24 cellular contexts compared by ENCODE assay signal in the genomic region with DNA sequence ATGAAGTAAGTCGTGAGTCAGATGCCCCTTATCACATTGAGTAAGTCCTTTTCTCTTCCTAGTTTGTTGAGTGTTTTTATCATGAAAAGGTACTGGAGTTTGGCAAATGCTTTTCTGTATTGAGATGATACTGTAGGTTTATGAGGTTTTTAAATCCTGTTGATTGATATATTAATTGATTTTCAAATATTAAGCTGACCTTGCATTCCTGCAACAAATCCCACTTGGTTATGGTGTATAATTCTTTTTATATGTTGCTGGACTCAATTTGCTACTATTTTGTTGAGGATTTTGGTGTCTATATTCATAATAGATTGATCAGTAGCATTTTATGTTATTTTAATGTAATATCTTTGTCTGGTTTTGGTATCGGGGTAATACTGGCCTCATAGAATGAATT.
DNase-seq lines count a peak whose midpoint lies in the region; ATAC-seq, FAIRE-seq and TF ChIP-seq lines count a peak whose summit lies in the region.
"Had no signal": no experiment of that assay in that cellular context is flagged by ENCODE, and none has a peak within 500 bp of the region (broad histone marks: within the 10 kb centered on the region; RNA-seq: fewer than 3 reads in every experiment).

No MANE protein-coding gene starts in this region.

- TF ChIP-seq CTCF in HepG2 (CRISPR knock-in tag; IDR thresholded peaks at IDR 0.05), result no peak
- no peak for TF ChIP-seq CTCF in right lobe of liver (IDR thresholded peaks at IDR 0.05)
- TF ChIP-seq CTCF in K562 (IDR thresholded peaks at IDR 0.05 in 2 of 3, conservative IDR thresholded peaks at IDR 0.05 in 1 of 3; ENCODE audit: insufficient read depth in 2 of 3, low read depth in 1 of 3, low read length in 3 of 3), result no peak

- FAIRE-seq in HepG2 (lab: Jason Lieb, UNC) (no peak), K562 (lab: Jason Lieb, UNC) (no peak)
- FAIRE-seq: GM12878, GM12892, GM18507 had no signal

- H3K36me3 ChIP-seq in HepG2 (replicated peaks in 1 of 2; ENCODE audit: control insufficient read depth in 1 of 2, insufficient read depth in 2 of 2, low read length in 2 of 2) (no peaks in the 10 kb centered on the region), right lobe of liver (no peaks in the 10 kb centered on the region), K562 (ENCODE audit: control insufficient read depth, insufficient read depth, low read length) (no peaks in the 10 kb centered on the region)
- H3K36me3 ChIP-seq: BE2C, BLaER1 had no signal

- H3K79me2 ChIP-seq in HepG2 (ENCODE audit: insufficient read depth, low read length) (no peaks in the 10 kb centered on the region), K562 (ENCODE audit: control insufficient read depth, insufficient read depth, low read length) (no peaks in the 10 kb centered on the region)

- no peak for ATAC-seq in HepG2
- ATAC-seq in right lobe of liver, result no peak
- ATAC-seq in K562, result no peak
- ATAC-seq: GM12878 had no signal

- CTCF ChIA-PET in HepG2 (lab: Yijun Ruan, JAX; ENCODE audit: low intra/inter-chr PET ratio, low total read pairs) (no interaction called here), K562 (lab: Yijun Ruan, JAX; ENCODE audit: low intra/inter-chr PET ratio) (no interaction called here)

- H3K4me1 ChIP-seq in HepG2 (ENCODE audit: insufficient read depth, low read length) (no peaks in the 10 kb centered on the region), right lobe of liver (no peaks in the 10 kb centered on the region), K562 (replicated peaks in 1 of 2; ENCODE audit: control insufficient read depth in 2 of 2, insufficient read depth in 2 of 2, low read length in 2 of 2) (no peaks in the 10 kb centered on the region)
- H3K4me1 ChIP-seq: BE2C, BLaER1 had no signal

- DNase-seq in HepG2 (ENCODE audit: low spot score), result no peak
- no peak for DNase-seq in right lobe of liver
- DNase-seq in K562 (ENCODE audit: extremely low read depth in 1 of 4, low spot score in 3 of 4), result no peak
- no peak for DNase-seq in stimulated activated CD4-positive, alpha-beta T cell treated with anti-CD3 and anti-CD28 coated beads, Interleukin-2, amount 100 ng/mL, for 48 hours
- no peak for DNase-seq in HK-2 (ENCODE audit: unreplicated experiment)
- DNase-seq: ACHN; BE2C; C1 segment of cervical spinal cord; CD4-positive, alpha-beta memory T cell; CD4-positive, CD25-positive, alpha-beta regulatory T cell; CD8-positive, alpha-beta memory T cell; COR-L47; DMS 273 treated with DMSO at 0.1 percent for 48 hours; DMS153; DMS53; DMS79; DND-41; EL; GDM1 had no signal

- WGBS in HepG2 (ENCODE audit: low lambda C conversion rate), result 20% methylated on average over 2 of the region's 2 CpGs
- WGBS in right lobe of liver (ENCODE audit: insufficient coverage, low coverage, low lambda C conversion rate, missing lambda C conversion rate), result 55% methylated on average over 2 of the region's 2 CpGs
- WGBS in K562 (ENCODE audit: insufficient coverage, low coverage, missing lambda C conversion rate), result 0% methylated on average over 2 of the region's 2 CpGs

- TF ChIP-seq POLR2A in HepG2 (IDR thresholded peaks at IDR 0.05; ENCODE audit: insufficient read depth in 1 of 2, low read depth in 2 of 2, low read length in 2 of 2) (no peak), right lobe of liver (IDR thresholded peaks at IDR 0.05) (no peak), K562 (conservative IDR thresholded peaks at IDR 0.05) (no peak)

- TF ChIP-seq EP300 in HepG2 (IDR thresholded peaks at IDR 0.05; ENCODE audit: low read depth in 2 of 2, low read length in 2 of 2), result no peak
- no peak for TF ChIP-seq EP300 in HepG2 (CRISPR knock-in tag; IDR thresholded peaks at IDR 0.05; ENCODE audit: borderline replicate concordance)
- no peak for TF ChIP-seq EP300 in K562 (IDR thresholded peaks at IDR 0.05; ENCODE audit: low read length)

- in situ Hi-C loops in HepG2 (cut with HindIII; ENCODE audit: extremely low pct_ligation_motif_present, low pct_unique_long_range_greater_than_20kb) (no loop called here), K562 (cut with MboI) (no loop called here)

- H4K20me1 ChIP-seq in HepG2 (ENCODE audit: insufficient read depth, low read length), result no peaks in the 10 kb centered on the region; the same call in 1 of the 2 replicates
- no peaks in the 10 kb centered on the region for H4K20me1 ChIP-seq in K562 (replicated peaks; ENCODE audit: control insufficient read depth, insufficient read depth, low read length)
- H4K20me1 ChIP-seq: BLaER1 had no signal

- H3K27me3 ChIP-seq in HepG2 (ENCODE audit: control insufficient read depth in 1 of 2, insufficient read depth in 2 of 2, low read length in 2 of 2), result no peaks in the 10 kb centered on the region
- no peaks in the 10 kb centered on the region for H3K27me3 ChIP-seq in right lobe of liver
- H3K27me3 ChIP-seq in K562 (ENCODE audit: control insufficient read depth in 2 of 2, insufficient read depth in 2 of 2, low read length in 2 of 2), result no peaks in the 10 kb centered on the region
- H3K27me3 ChIP-seq: BE2C, BLaER1 had no signal

- intact Hi-C loops in HepG2 (cut with micrococcal nuclease; ENCODE audit: unreplicated experiment), result no loop called here
- intact Hi-C loops in right lobe of liver (cut with DNase I), result no loop called here
- intact Hi-C loops in K562 (cut with micrococcal nuclease), result no loop called here

- POLR2A ChIA-PET in HepG2 (lab: Yijun Ruan, JAX), result no interaction called here
- POLR2A ChIA-PET in K562 (lab: Yijun Ruan, JAX), result no interaction called here

- H3K27ac ChIP-seq in HepG2 (ENCODE audit: extremely low read length, insufficient read depth, low read length) (no peak overlapping the region), right lobe of liver (no peak overlapping the region), K562 (ENCODE audit: extremely low read depth, low read depth, low read length) (no peak overlapping the region)
- H3K27ac ChIP-seq: 22Rv1, BLaER1 had no signal

- no peak for TF ChIP-seq RAD21 in HepG2 (CRISPR knock-in tag; IDR thresholded peaks at IDR 0.05)
- no peak for TF ChIP-seq RAD21 in K562 (CRISPR knock-in tag; conservative IDR thresholded peaks at IDR 0.05 in 1 of 2, IDR thresholded peaks at IDR 0.05 in 1 of 2)

- H3K9me3 ChIP-seq in HepG2 (ENCODE audit: low read length) (no peaks in the 10 kb centered on the region), right lobe of liver (no peaks in the 10 kb centered on the region), K562 (replicated peaks; ENCODE audit: control insufficient read depth, insufficient read depth, low read depth, low read length) (no peaks in the 10 kb centered on the region)
- H3K9me3 ChIP-seq: BE2C, BLaER1 had no signal

- BruUV-seq in HepG2 (replicated peaks; lab: Mats Ljungman, UMichigan) (no TSS peak), K562 (replicated peaks; lab: Mats Ljungman, UMichigan) (no TSS peak)

- H3K4me3 ChIP-seq in HepG2 (replicated peaks in 1 of 3; ENCODE audit: insufficient read depth in 1 of 3, low read depth in 2 of 3, low read length in 3 of 3) (no peak overlapping the region), right lobe of liver (no peak overlapping the region), K562 (no peak overlapping the region)
- H3K4me3 ChIP-seq: BLaER1, GM12878 had no signal

- H2AFZ ChIP-seq in HepG2 (ENCODE audit: low read length) (no peak overlapping the region), K562 (ENCODE audit: low read depth, low read length) (no peak overlapping the region)

- H3K9ac ChIP-seq in HepG2 (ENCODE audit: insufficient read depth, low read depth, low read length) (no peak overlapping the region), K562 (ENCODE audit: insufficient read depth in 1 of 2, low read depth in 2 of 2, low read length in 2 of 2) (no peak overlapping the region)
- H3K9ac ChIP-seq: BLaER1 had no signal

- no peaks in the 10 kb centered on the region for H3K9me1 ChIP-seq in K562 (ENCODE audit: control insufficient read depth, insufficient read depth, low read length)

- no peak overlapping the region for H3K4me2 ChIP-seq in HepG2 (ENCODE audit: low read depth, low read length)
- H3K4me2 ChIP-seq in K562 (ENCODE audit: insufficient read depth, low read length), result no peak overlapping the region
- H3K4me2 ChIP-seq: BLaER1 had no signal

TF ChIP-seq in HepG2, 621 proteins besides CTCF, POLR2A, EP300 and RAD21 (continues in another document):
- TF ChIP-seq MAFK (conservative IDR thresholded peaks at IDR 0.05 in 1 of 2, IDR thresholded peaks at IDR 0.05 in 1 of 2; ENCODE audit: low read length in 2 of 2) (peak; percentile 65 to 81; a peak in 3 of 4 replicates), MAFF (IDR thresholded peaks at IDR 0.05; ENCODE audit: low read depth, low read length) (peak; percentile 67), TOPORS (CRISPR knock-in tag; IDR thresholded peaks at IDR 0.05) (no peak)

TF ChIP-seq in K562, 482 proteins besides CTCF, POLR2A, EP300 and RAD21:
- no peak for TF ChIP-seq MCM3 (IDR thresholded peaks at IDR 0.05)
- no peak for TF ChIP-seq CEBPB (tag; IDR thresholded peaks at IDR 0.05)
- TF ChIP-seq ETV1 (tag; conservative IDR thresholded peaks at IDR 0.05; ENCODE audit: low read depth), result no peak
- TF ChIP-seq NR4A1 (CRISPR knock-in tag; IDR thresholded peaks at IDR 0.05), result no peak
- no peak for TF ChIP-seq NR4A1 (tag; IDR thresholded peaks at IDR 0.05)
- no peak for TF ChIP-seq NONO (IDR thresholded peaks at IDR 0.05; ENCODE audit: low read depth in 2 of 2, low read length in 1 of 2)
- 0 out of 2 replicates have a peak, but pooled peaks have one; percentile 7 for TF ChIP-seq MAFK (IDR thresholded peaks at IDR 0.05; ENCODE audit: low read length)
- TF ChIP-seq, protein P1, sequence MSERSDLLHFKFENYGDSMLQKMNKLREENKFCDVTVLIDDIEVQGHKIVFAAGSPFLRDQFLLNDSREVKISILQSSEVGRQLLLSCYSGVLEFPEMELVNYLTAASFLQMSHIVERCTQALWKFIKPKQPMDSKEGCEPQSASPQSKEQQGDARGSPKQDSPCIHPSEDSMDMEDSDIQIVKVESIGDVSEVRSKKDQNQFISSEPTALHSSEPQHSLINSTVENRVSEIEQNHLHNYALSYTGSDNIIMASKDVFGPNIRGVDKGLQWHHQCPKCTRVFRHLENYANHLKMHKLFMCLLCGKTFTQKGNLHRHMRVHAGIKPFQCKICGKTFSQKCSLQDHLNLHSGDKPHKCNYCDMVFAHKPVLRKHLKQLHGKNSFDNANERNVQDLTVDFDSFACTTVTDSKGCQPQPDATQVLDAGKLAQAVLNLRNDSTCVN (CRISPR knock-in tag; IDR thresholded peaks at IDR 0.05), result no peak
- no peak for TF ChIP-seq ZNF174 (CRISPR knock-in tag; IDR thresholded peaks at IDR 0.05)

Comparison
In these comparisons a context has a peak if more than half of its experiments do, and no peak if none do; other contexts are left out.
1. Of the 241 proteins assayed by ChIP-seq in both HepG2 and K562: peak only in HepG2: MAFF; only in K562: none; in both: MAFK; in neither: 239.